ENCODE assay signal across 23 cellular contexts in the genomic region with DNA sequence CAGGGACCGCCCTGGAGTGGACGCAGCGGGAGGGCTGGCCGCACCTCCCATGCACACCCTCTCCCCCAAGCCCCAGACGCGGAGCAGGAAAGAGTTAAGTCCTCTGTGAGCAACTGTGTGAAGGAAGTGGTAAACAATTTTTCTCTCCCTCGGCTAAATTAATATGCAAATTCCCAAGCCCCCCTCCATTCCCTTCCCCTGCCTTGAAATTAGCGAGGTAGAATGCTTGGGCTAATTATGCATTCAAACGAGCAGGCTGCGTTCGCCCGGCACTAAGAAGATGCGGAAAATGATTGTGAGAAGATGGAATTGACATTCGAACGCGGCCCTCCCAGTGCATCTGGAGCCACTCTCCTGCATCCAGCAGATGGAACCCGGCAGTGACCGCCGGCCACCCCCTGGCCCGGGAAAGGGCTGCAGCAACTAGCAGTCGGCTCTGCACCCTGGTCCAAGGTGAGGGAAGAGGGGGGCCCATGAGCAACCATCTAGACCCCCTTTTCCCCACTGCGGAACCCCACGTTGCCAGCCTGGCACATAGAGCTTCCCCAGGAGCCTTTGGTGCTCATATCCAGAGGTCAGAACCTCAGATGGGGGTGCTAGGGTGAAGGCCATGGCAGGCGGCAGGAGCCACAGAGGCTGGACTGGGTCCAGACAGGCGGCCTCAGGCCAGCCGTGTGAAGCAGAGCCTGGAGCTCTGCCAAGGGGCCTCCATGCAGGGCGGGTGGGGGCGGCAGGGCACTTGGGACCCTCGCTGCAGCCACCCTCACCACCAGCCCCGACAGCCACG. TPM values are rescaled to one million over a fixed set of nuclear protein-coding genes. Genes with fewer than 3 reads are reported as not detected.
DNase-seq lines count a peak whose midpoint lies in the region; ATAC-seq, FAIRE-seq and TF ChIP-seq lines count a peak whose summit lies in the region.
"Had no signal": no experiment of that assay in that cellular context is flagged by ENCODE, and none has a peak within 500 bp of the region (broad histone marks: within the 10 kb centered on the region; RNA-seq: fewer than 3 reads in every experiment).

No MANE protein-coding gene starts in this region.

- peak in 1 of 3 experiments; percentile 24; a peak in 1 of 6 replicates for TF ChIP-seq CTCF in K562 (IDR thresholded peaks at IDR 0.05 in 2 of 3, conservative IDR thresholded peaks at IDR 0.05 in 1 of 3; ENCODE audit: insufficient read depth in 2 of 3, low read depth in 1 of 3, low read length in 3 of 3)
- no peak for TF ChIP-seq CTCF in mucosa of descending colon (IDR thresholded peaks at IDR 0.05)

- no peak overlapping the region for H2AFZ ChIP-seq in K562 (ENCODE audit: low read depth, low read length)

- H3K4me3 ChIP-seq in BLaER1 (no peak overlapping the region), K562 (no peak overlapping the region), mucosa of descending colon (no peak overlapping the region)
- H3K4me3 ChIP-seq: thyroid gland had no signal

- H3K27ac ChIP-seq in BLaER1 (no peak overlapping the region), K562 (ENCODE audit: extremely low read depth, low read depth, low read length) (no peak overlapping the region)
- H3K27ac ChIP-seq: C4-2B, KMS-11, thyroid gland had no signal

- H3K9me1 ChIP-seq in K562 (ENCODE audit: control insufficient read depth, insufficient read depth, low read length) = no peaks in the 10 kb centered on the region

- no peak for TF ChIP-seq EP300 in K562 (IDR thresholded peaks at IDR 0.05; ENCODE audit: low read length)

- H3K9ac ChIP-seq in BLaER1 (no peak overlapping the region), K562 (ENCODE audit: insufficient read depth in 1 of 2, low read depth in 2 of 2, low read length in 2 of 2) (no peak overlapping the region)
- H3K9ac ChIP-seq: KMS-11 had no signal

- DNase-seq in G401 (ENCODE audit: low spot score) (peak; percentile 23), K562 (ENCODE audit: extremely low read depth in 1 of 4, low spot score in 3 of 4) (no peak), mucosa of descending colon (peak in 2 of 3 donors; percentile 8 to 44), NCI-H1436 treated with DMSO at 0.1 percent for 48 hours (lab: John Stamatoyannopoulos, UW) (no peak), GM19239 (ENCODE audit: insufficient read length, low spot score) (no peak)
- DNase-seq: activated CD4-positive, alpha-beta T cell treated with anti-CD3 and anti-CD28 coated beads, Interleukin-2, amount 50 U/mL, for 48 hours; activated CD4-positive, CD25-positive, alpha-beta regulatory T cell; activated CD8-positive, alpha-beta memory T cell treated with anti-CD3 and anti-CD28 coated beads, Interleukin-2, amount 50 U/mL, for 4 hours; caudate nucleus; GOT3; NCI-H2171 treated with DMSO at 0.1 percent for 48 hours; T-cell; thyroid gland had no signal

- TF ChIP-seq POLR2A in K562 (conservative IDR thresholded peaks at IDR 0.05) = no peak

- H3K4me2 ChIP-seq in BLaER1 (peak overlapping the region; percentile 24; the same call in 1 of the 2 replicates), K562 (ENCODE audit: insufficient read depth, low read length) (no peak overlapping the region)
- H3K4me2 ChIP-seq: KMS-11 had no signal

- 6% methylated on average over 29 of the region's 31 CpGs for WGBS in K562 (ENCODE audit: insufficient coverage, low coverage, missing lambda C conversion rate)

- H3K4me1 ChIP-seq in BLaER1 (peaks cover 35% of the 10 kb centered on the region), K562 (replicated peaks in 1 of 2; ENCODE audit: control insufficient read depth in 2 of 2, insufficient read depth in 2 of 2, low read length in 2 of 2) (peaks cover 0 to 66% of the 10 kb centered on the region in 2 experiments; a peak in 2 of 5 replicates), mucosa of descending colon (ENCODE audit: low read depth) (no peaks in the 10 kb centered on the region)
- H3K4me1 ChIP-seq: thyroid gland had no signal

- POLR2A ChIA-PET in K562 (lab: Yijun Ruan, JAX) = interaction anchor here (1.6 kb wide), 1 partner anchor 24 kb away, joined by 10 read pairs; no protein-coding TSS in a partner anchor

- intact Hi-C loops in K562 (cut with micrococcal nuclease) (loop anchor here (5.0 kb wide), 1 partner anchor 42 kb away; no protein-coding TSS in a partner anchor), mucosa of descending colon (cut with DNase I, micrococcal nuclease) (no loop called here)

- no TSS peak for BruUV-seq in K562 (replicated peaks; lab: Mats Ljungman, UMichigan)

- H3K36me3 ChIP-seq in BLaER1 (no peaks in the 10 kb centered on the region), K562 (ENCODE audit: control insufficient read depth, insufficient read depth, low read length) (no peaks in the 10 kb centered on the region), mucosa of descending colon (ENCODE audit: low read depth) (no peaks in the 10 kb centered on the region)
- H3K36me3 ChIP-seq: thyroid gland had no signal

- no peaks in the 10 kb centered on the region for H3K9me3 ChIP-seq in BLaER1
- H3K9me3 ChIP-seq in K562 (replicated peaks; ENCODE audit: control insufficient read depth, insufficient read depth, low read depth, low read length) = no peaks in the 10 kb centered on the region
- no peaks in the 10 kb centered on the region for H3K9me3 ChIP-seq in mucosa of descending colon
- H3K9me3 ChIP-seq: thyroid gland had no signal

- in situ Hi-C loops in G401 (cut with HindIII; ENCODE audit: low sequenced_read_pairs) = no loop called here
- in situ Hi-C loops in K562 (cut with MboI) = loop anchor here (5.0 kb wide), 1 partner anchor 42 kb away; no protein-coding TSS in a partner anchor

- no peak for TF ChIP-seq RAD21 in K562 (CRISPR knock-in tag; conservative IDR thresholded peaks at IDR 0.05 in 1 of 2, IDR thresholded peaks at IDR 0.05 in 1 of 2)

- ATAC-seq in K562 (no peak), mucosa of descending colon (no peak), GM21528 (IDR thresholded peaks at IDR 0.05; ENCODE audit: low FRiP score, unreplicated experiment) (no peak), HG03354 (IDR thresholded peaks at IDR 0.05; ENCODE audit: poor library complexity, severe bottlenecking, unreplicated experiment) (no peak)
- ATAC-seq: activated T-helper 17 cell treated with anti-CD3 and anti-CD28 coated beads, Interleukin-2, amount 50 U/mL, for 72 hours; sciatic nerve; T-cell had no signal

- no peaks in the 10 kb centered on the region for H3K27me3 ChIP-seq in BLaER1
- H3K27me3 ChIP-seq in K562 (ENCODE audit: control insufficient read depth in 2 of 2, insufficient read depth in 2 of 2, low read length in 2 of 2) = peaks cover 42 to 95% of the 10 kb centered on the region in 2 experiments
- H3K27me3 ChIP-seq: thyroid gland had no signal

- no peaks in the 10 kb centered on the region for H3K79me2 ChIP-seq in K562 (ENCODE audit: control insufficient read depth, insufficient read depth, low read length)

- CTCF ChIA-PET in K562 (lab: Yijun Ruan, JAX; ENCODE audit: low intra/inter-chr PET ratio) = no interaction called here

- FAIRE-seq in K562 (lab: Jason Lieb, UNC) (no peak), GM19239 (lab: Jason Lieb, UNC) (no peak)
- FAIRE-seq: D721Med, endometrium, G401.6 had no signal

- H4K20me1 ChIP-seq in BLaER1 (peaks cover 11% of the 10 kb centered on the region; the same call in 1 of the 2 replicates), K562 (replicated peaks; ENCODE audit: control insufficient read depth, insufficient read depth, low read length) (peaks cover 33% of the 10 kb centered on the region)

TF ChIP-seq in K562, 482 proteins besides CTCF, POLR2A, EP300 and RAD21:
- peak; percentile 44 for TF ChIP-seq NFIC (IDR thresholded peaks at IDR 0.05)
- TF ChIP-seq SMAD3 (CRISPR knock-in tag; conservative IDR thresholded peaks at IDR 0.05) = no peak
- TF ChIP-seq HNRNPLL (IDR thresholded peaks at IDR 0.05; ENCODE audit: low read depth, low read length, poor library complexity, severe bottlenecking) = no peak
- no peak for TF ChIP-seq PCBP2 (IDR thresholded peaks at IDR 0.05; ENCODE audit: low read depth, low read length, poor library complexity, severe bottlenecking)
TF ChIP-seq in K562: peak in this region for 1.

RNA-seq across cellular contexts. Expression of gene ACSF3, which starts 49.1 kb away (rescaled TPM):
- total RNA-seq in G401 (2014; rRNA removed; shearing (Covaris generic)) = 38.0 and 38.7 TPM in 2 replicates
- total RNA-seq in K562 (2011; cell fraction: chromatin; rRNA removed; ENCODE audit: low replicate concordance) = 55.6 and 73.7 TPM in 2 replicates
- 44.2 and 45.9 TPM in 2 replicates for total RNA-seq in K562 (2011; cell fraction: nucleolus; rRNA removed)
- total RNA-seq in K562 (2011; cell fraction: nucleoplasm; rRNA removed) = 35.3 and 39.0 TPM in 2 replicates
- total RNA-seq in K562 (2014; rRNA removed) (28.5 and 37.0 TPM in 2 replicates), K562 (2014; rRNA removed; fragmentation: Illumina TruSeq; extraction: Trizol) (14.0 and 14.6 TPM in 2 replicates), K562 (2015; rRNA removed; fragmentation: Illumina TruSeq; extraction: Trizol) (14.5 and 16.9 TPM in 2 replicates), K562 (2021) (31.7 and 32.8 TPM in 2 replicates), mucosa of descending colon (10 to 100 TPM; 44.7 to 77.8 (median 49.6) TPM)
- polyA plus RNA-seq in K562 (2011; rRNA removed) (14.9 and 15.9 TPM in 2 replicates), K562 (2014; fragmentation: Illumina TruSeq; extraction: Trizol) (14.7 and 21.0 TPM in 2 replicates), K562 (2014; fragmentation: Nextera tagmentation; extraction: Ambion mirVana) (1 to 10 TPM in 1 of 2 experiments, under 1 TPM in 1; 0.77 to 1.9 TPM), K562 (2014; rRNA removed) (27.3 and 29.8 TPM in 2 replicates)
- polyA plus RNA-seq in K562 (2011; cell fraction: cytosol; rRNA removed) = 12.9 and 34.5 TPM in 2 replicates
- 22.1 and 40.2 TPM in 2 replicates for polyA plus RNA-seq in K562 (2011; cell fraction: nucleus; rRNA removed)
- polyA plus RNA-seq in K562 (2012) = 16.9 and 29.2 TPM in 2 replicates
- polyA minus RNA-seq in K562 (2011; rRNA and poly(A)+ RNA removed) = 16.2 and 17.6 TPM in 2 replicates
- polyA minus RNA-seq in K562 (2011; cell fraction: cytosol; rRNA and poly(A)+ RNA removed) = 40.6 and 53.1 TPM in 2 replicates
- polyA minus RNA-seq in K562 (2011; cell fraction: nucleus; rRNA and poly(A)+ RNA removed) = 21.0 and 22.3 TPM in 2 replicates

Comparison
In these comparisons a context has a peak if more than half of its experiments do, and no peak if none do; other contexts are left out.
1. DNase-seq: peak in G401 (single experiment) and mucosa of descending colon (2 of 3); none in K562 (0 of 4), NCI-H1436 treated with DMSO at 0.1 percent for 48 hours (single experiment) and GM19239 (single experiment).